In the genomic region with DNA sequence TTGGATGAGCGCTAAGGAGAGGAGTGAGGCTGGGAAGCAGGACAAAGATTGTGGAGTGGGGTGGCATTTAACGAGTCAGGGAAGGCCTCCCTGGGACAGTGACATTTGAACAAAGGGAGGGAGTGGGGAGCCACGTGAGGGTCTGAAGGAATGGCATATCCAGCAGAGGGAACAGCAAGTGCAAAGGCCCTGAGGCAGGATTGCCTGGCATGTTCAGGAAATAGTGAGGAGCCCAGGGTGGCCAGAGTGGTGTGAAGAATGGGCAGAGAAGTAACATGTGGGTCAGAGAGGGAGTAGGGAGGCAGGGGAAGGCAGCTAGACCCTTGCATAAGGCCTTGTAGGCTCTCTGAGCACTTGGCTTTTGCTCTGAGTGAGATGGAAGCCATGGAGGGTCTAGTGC, we compare ENCODE assay signal across 34 cellular contexts. TPM values are rescaled to one million over a fixed set of nuclear protein-coding genes. Genes with fewer than 3 reads are reported as not detected.
"Had no signal": no experiment of that assay in that cellular context is flagged by ENCODE, and none has a peak within 500 bp of the region (broad histone marks: within the 10 kb centered on the region; RNA-seq: fewer than 3 reads in every experiment).

No MANE protein-coding gene starts in this region.

- H3K36me3 Mint-ChIP-seq: activated naive CD8-positive, alpha-beta T cell; WTC11 had no signal

- ATAC-seq: activated CD8-positive, alpha-beta T cell treated with anti-CD3 and anti-CD28 coated beads for 36 hours; activated T-cell treated with anti-CD3 and anti-CD28 coated beads, Interleukin-2, amount 50 U/mL, for 4 hours; activated T-helper 17 cell treated with anti-CD3 and anti-CD28 coated beads, Interleukin-2, amount 50 U/mL, for 72 hours; effector memory CD8-positive, alpha-beta T cell; gastroesophageal sphincter; T-helper 17 cell; WTC11 had no signal

- H3K36me3 ChIP-seq: brain microvascular endothelial cell, esophagus squamous epithelium, gastroesophageal sphincter had no signal

- H3K27ac Mint-ChIP-seq: activated CD8-positive, alpha-beta T cell treated with anti-CD3 and anti-CD28 coated beads for 36 hours; activated naive CD8-positive, alpha-beta T cell; activated T-helper 17 cell treated with anti-CD3 and anti-CD28 coated beads, Interleukin-2, amount 50 U/mL, for 72 hours; effector memory CD8-positive, alpha-beta T cell; T-helper 17 cell; WTC11 had no signal

- H3K4me1 Mint-ChIP-seq: activated T-helper 17 cell treated with anti-CD3 and anti-CD28 coated beads, Interleukin-2, amount 50 U/mL, for 72 hours; central memory CD8-positive, alpha-beta T cell; T-helper 17 cell had no signal

- FAIRE-seq: astrocyte, bronchial epithelial cell, endothelial cell of umbilical vein had no signal

- DNase-seq: activated CD4-positive, alpha-beta T cell treated with anti-CD3 and anti-CD28 coated beads for 48 hours; activated CD4-positive, alpha-beta T cell treated with anti-CD3 and anti-CD28 coated beads, Interleukin-2, amount 50 U/mL, for 1 hour; activated CD4-positive, alpha-beta T cell treated with anti-CD3 and anti-CD28 coated beads, Interleukin-2, amount 50 U/mL, for 48 hours; activated CD8-positive, alpha-beta memory T cell treated with anti-CD3 and anti-CD28 coated beads for 24 hours; activated CD8-positive, alpha-beta T cell treated with anti-CD3 and anti-CD28 coated beads for 36 hours; activated effector memory CD4-positive, alpha-beta T cell treated with Interleukin-2 at 50 U/mL for 16 hours; activated gamma-delta T cell treated with Interleukin-2 at 50 U/mL for 16 hours; activated naive CD4-positive, alpha-beta T cell treated with anti-CD3 and anti-CD28 coated beads, Interleukin-2, amount 50 U/mL, for 16 hours; activated naive CD4-positive, alpha-beta T cell treated with Interleukin-2 at 50 U/mL for 16 hours; activated T-cell treated with anti-CD3 and anti-CD28 coated beads, Interleukin-2, amount 50 U/mL, for 4 hours; amniotic stem cell; anterior cingulate cortex; brain microvascular endothelial cell; dermis blood vessel endothelial cell; effector CD4-positive, alpha-beta T cell; effector memory CD8-positive, alpha-beta T cell; esophagus squamous epithelium; foreskin melanocyte; T-helper 1 cell; T-helper 17 cell had no signal

- H3K4me3 ChIP-seq: coronary artery, esophagus squamous epithelium, gastroesophageal sphincter had no signal

- H3K9me3 Mint-ChIP-seq: activated CD8-positive, alpha-beta T cell treated with anti-CD3 and anti-CD28 coated beads for 36 hours; activated T-cell treated with anti-CD3 and anti-CD28 coated beads, Interleukin-2, amount 50 U/mL, for 4 hours; activated T-helper 17 cell treated with anti-CD3 and anti-CD28 coated beads, Interleukin-2, amount 50 U/mL, for 72 hours had no signal

- H3K9me3 ChIP-seq: esophagus squamous epithelium, gastroesophageal sphincter had no signal

- H3K27ac ChIP-seq: brain microvascular endothelial cell, coronary artery, epithelial cell of prostate, esophagus squamous epithelium, gastroesophageal sphincter had no signal

- H3K4me3 Mint-ChIP-seq: activated CD8-positive, alpha-beta T cell treated with anti-CD3 and anti-CD28 coated beads for 36 hours; activated naive CD8-positive, alpha-beta T cell; activated T-cell treated with anti-CD3 and anti-CD28 coated beads, Interleukin-2, amount 50 U/mL, for 4 hours; activated T-helper 17 cell treated with anti-CD3 and anti-CD28 coated beads, Interleukin-2, amount 50 U/mL, for 72 hours; central memory CD8-positive, alpha-beta T cell; effector memory CD8-positive, alpha-beta T cell; T-helper 17 cell; WTC11 had no signal

- H3K27me3 ChIP-seq: brain microvascular endothelial cell, gastroesophageal sphincter had no signal

RNA-seq across cellular contexts. Expression of gene IGSF23, which starts 15.4 kb away (rescaled TPM):
- total RNA-seq: activated CD8-positive, alpha-beta T cell treated with anti-CD3 and anti-CD28 coated beads for 36 hours; activated T-cell treated with anti-CD3 and anti-CD28 coated beads, Interleukin-2, amount 50 U/mL, for 4 hours; activated T-helper 17 cell treated with anti-CD3 and anti-CD28 coated beads, Interleukin-2, amount 50 U/mL, for 72 hours; astrocyte; bronchial epithelial cell; cardiac septum; cerebellum; dermis blood vessel endothelial cell; endothelial cell of umbilical vein; esophagus squamous epithelium; gastroesophageal sphincter; glomerular endothelial cell; T-helper 17 cell; WTC11 had no signal
- polyA plus RNA-seq: esophagus had no signal
